In the genomic region with DNA sequence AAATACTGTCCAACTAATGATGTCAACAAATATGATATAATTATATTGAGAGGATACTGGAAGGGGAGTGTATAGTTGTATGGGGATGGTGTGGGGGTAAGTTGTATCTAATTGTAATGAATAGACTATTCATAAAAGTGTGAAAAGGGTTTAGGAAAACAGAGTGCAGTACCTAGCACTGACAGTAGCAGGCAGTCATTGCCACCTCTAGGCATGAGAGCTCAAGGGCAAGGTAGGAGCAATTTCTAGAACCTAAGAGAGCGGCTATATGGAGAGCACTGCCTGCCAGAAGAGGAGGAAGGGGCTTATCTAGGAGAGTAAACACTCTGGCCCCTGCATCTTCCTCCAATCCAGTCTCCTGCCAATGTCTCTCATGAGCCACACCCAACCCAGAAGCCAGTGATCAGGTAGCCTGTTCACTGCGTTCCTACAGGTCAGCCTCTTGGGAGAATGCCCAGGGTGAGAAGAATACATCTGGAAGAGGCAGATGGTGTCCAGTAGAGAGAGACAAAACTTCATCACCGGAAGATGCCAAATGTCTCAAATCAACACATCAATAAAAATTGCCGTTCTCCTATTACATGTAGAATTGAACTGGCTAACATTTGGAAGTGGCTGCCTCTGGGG, we compare ENCODE assay signal across 1 cellular context.
TF ChIP-seq lines count a peak whose summit lies in the region.

No MANE protein-coding gene starts in this region.

TF ChIP-seq in K562, 482 proteins besides CTCF, POLR2A, EP300 and RAD21 (continued from another document):
- TF ChIP-seq, protein P1, sequence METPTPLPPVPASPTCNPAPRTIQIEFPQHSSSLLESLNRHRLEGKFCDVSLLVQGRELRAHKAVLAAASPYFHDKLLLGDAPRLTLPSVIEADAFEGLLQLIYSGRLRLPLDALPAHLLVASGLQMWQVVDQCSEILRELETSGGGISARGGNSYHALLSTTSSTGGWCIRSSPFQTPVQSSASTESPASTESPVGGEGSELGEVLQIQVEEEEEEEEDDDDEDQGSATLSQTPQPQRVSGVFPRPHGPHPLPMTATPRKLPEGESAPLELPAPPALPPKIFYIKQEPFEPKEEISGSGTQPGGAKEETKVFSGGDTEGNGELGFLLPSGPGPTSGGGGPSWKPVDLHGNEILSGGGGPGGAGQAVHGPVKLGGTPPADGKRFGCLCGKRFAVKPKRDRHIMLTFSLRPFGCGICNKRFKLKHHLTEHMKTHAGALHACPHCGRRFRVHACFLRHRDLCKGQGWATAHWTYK (CRISPR knock-in tag; IDR thresholded peaks at IDR 0.05), result no peak
- TF ChIP-seq, protein P2, sequence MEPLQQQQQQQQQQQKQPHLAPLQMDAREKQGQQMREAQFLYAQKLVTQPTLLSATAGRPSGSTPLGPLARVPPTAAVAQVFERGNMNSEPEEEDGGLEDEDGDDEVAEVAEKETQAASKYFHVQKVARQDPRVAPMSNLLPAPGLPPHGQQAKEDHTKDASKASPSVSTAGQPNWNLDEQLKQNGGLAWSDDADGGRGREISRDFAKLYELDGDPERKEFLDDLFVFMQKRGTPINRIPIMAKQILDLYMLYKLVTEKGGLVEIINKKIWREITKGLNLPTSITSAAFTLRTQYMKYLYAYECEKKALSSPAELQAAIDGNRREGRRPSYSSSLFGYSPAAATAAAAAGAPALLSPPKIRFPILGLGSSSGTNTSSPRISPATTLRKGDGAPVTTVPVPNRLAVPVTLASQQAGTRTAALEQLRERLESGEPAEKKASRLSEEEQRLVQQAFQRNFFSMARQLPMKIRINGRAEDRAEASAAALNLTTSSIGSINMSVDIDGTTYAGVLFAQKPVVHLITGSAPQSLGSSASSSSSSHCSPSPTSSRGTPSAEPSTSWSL (CRISPR knock-in tag; IDR thresholded peaks at IDR 0.05; ENCODE audit: borderline replicate concordance), result no peak
- TF ChIP-seq NR2C1 (IDR thresholded peaks at IDR 0.05) (no peak), NR2C1 (tag; IDR thresholded peaks at IDR 0.05) (no peak), SMC3 (conservative IDR thresholded peaks at IDR 0.05; ENCODE audit: insufficient read depth, low read depth, low read length) (peak; percentile 64; the same call in 1 of the 2 replicates), ARID1B (IDR thresholded peaks at IDR 0.05) (0 out of 2 replicates have a peak, but pooled peaks have one; percentile 16), ETV5 (CRISPR knock-in tag; IDR thresholded peaks at IDR 0.05; ENCODE audit: low read depth) (0 out of 2 replicates have a peak, but pooled peaks have one; percentile 23), ESRRA (IDR thresholded peaks at IDR 0.05; ENCODE audit: borderline replicate concordance, low read depth) (peak; percentile 22; the same call in 1 of the 2 replicates), ZNF197 (CRISPR knock-in tag; IDR thresholded peaks at IDR 0.05; ENCODE audit: low read depth) (no peak), ZEB2 (IDR thresholded peaks at IDR 0.05) (no peak), CBX3 (IDR thresholded peaks at IDR 0.05; ENCODE audit: borderline replicate concordance in 1 of 2, low read length in 2 of 2) (no peak), YY1 (IDR thresholded peaks at IDR 0.05; ENCODE audit: borderline replicate concordance in 1 of 3, control insufficient read depth in 1 of 3, extremely low read depth in 1 of 3, insufficient read depth in 3 of 3, insufficient read length in 1 of 3, insufficient replicate concordance in 2 of 3, low read depth in 1 of 3, low read length in 2 of 3) (no peak), MAFG (tag; conservative IDR thresholded peaks at IDR 0.05) (0 out of 2 replicates have a peak, but pooled peaks have one; percentile 20), MAZ (CRISPR knock-in tag; conservative IDR thresholded peaks at IDR 0.05 in 1 of 2, IDR thresholded peaks at IDR 0.05 in 1 of 2) (no peak)
- TF ChIP-seq, protein P3, sequence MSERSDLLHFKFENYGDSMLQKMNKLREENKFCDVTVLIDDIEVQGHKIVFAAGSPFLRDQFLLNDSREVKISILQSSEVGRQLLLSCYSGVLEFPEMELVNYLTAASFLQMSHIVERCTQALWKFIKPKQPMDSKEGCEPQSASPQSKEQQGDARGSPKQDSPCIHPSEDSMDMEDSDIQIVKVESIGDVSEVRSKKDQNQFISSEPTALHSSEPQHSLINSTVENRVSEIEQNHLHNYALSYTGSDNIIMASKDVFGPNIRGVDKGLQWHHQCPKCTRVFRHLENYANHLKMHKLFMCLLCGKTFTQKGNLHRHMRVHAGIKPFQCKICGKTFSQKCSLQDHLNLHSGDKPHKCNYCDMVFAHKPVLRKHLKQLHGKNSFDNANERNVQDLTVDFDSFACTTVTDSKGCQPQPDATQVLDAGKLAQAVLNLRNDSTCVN (CRISPR knock-in tag; IDR thresholded peaks at IDR 0.05), result no peak
